ENCODE assay signal across 8 cellular contexts in the genomic region with DNA sequence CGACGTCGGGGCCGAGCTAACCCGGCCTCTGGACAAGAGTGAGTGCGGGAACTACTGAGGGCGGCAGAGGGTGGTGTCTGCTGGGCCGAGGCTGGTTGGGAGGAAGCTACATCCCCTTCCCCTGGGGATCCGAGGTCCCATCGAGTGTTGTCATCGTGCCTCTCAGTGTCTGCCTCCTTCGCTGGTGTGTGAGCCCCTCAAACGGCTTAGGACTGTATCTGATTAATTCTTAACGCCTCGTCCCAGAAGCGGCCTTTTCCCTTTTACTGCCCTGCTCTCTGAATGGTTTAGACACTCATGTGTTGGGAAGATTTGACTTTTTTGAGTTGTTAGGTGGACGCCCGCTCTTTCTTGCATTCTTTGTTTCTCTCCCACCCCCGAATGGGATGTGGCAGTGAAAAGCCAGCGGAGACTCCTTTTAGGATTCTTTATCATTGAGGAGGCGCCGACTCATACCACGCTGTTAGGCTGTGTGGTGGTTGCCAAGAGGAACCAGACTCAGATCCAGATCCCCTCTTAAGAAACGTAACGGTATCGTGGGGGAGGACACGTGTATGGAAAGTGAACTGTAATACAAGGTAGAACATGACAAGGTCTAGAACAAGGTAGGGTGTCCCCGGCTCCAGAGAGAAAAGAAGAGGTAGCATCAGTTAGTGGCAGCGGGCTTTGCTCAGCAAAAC. TPM values are rescaled to one million over a fixed set of nuclear protein-coding genes. Genes with fewer than 3 reads are reported as not detected.
DNase-seq lines count a peak whose midpoint lies in the region; ATAC-seq and TF ChIP-seq lines count a peak whose summit lies in the region.

No MANE protein-coding gene starts in this region.

- H3K9me3 ChIP-seq in SK-N-MC (ENCODE audit: low read depth, low read length) (no peaks in the 10 kb centered on the region), colonic mucosa (no peaks in the 10 kb centered on the region), mononuclear cell (ENCODE audit: low read depth, low read length) (no peaks in the 10 kb centered on the region)

- H3K36me3 ChIP-seq in SK-N-MC (ENCODE audit: insufficient read depth, low read length) (no peaks in the 10 kb centered on the region; the same call in 1 of the 2 replicates), colonic mucosa (no peaks in the 10 kb centered on the region)

- H3K4me3 ChIP-seq in SK-N-MC (peak overlapping the region; percentile 84), colonic mucosa (peak overlapping the region; percentile 100), mononuclear cell (ENCODE audit: low read length) (peak overlapping the region; percentile 84)

- peak; percentile 39 for DNase-seq in AG08396 (ENCODE audit: low spot score)
- no peak for DNase-seq in SK-N-MC (ENCODE audit: low read depth, low spot score)
- DNase-seq in colonic mucosa, result peak; percentile 18
- no peak for DNase-seq in mesenteric fat pad (ENCODE audit: low spot score)
- no peak for DNase-seq in NCI-H2171 treated with DMSO at 0.1 percent for 48 hours (lab: John Stamatoyannopoulos, UW)
- DNase-seq in HuH-7.5 (ENCODE audit: low spot score), result no peak

- no peaks in the 10 kb centered on the region for H3K27me3 ChIP-seq in colonic mucosa
- no peaks in the 10 kb centered on the region for H3K27me3 ChIP-seq in mononuclear cell (ENCODE audit: insufficient read depth, low read length)

- intact Hi-C loops in colonic mucosa (cut with DNase I), result no loop called here

- TF ChIP-seq CTCF in colonic mucosa (IDR thresholded peaks at IDR 0.05), result no peak

- peak overlapping the region; percentile 93; the same call in 1 of the 2 replicates for H3K27ac ChIP-seq in SK-N-MC
- peak overlapping the region; percentile 62 for H3K27ac ChIP-seq in colonic mucosa

- H3K4me1 ChIP-seq in colonic mucosa (peaks cover 4% of the 10 kb centered on the region), mononuclear cell (ENCODE audit: insufficient read depth, low read length) (peaks cover 30% of the 10 kb centered on the region)

- ATAC-seq in GM21737 (IDR thresholded peaks at IDR 0.05; ENCODE audit: unreplicated experiment), result peak; percentile 9

- H3K9ac ChIP-seq in SK-N-MC (ENCODE audit: insufficient read length) (peak overlapping the region; percentile 97), colonic mucosa (ENCODE audit: low read depth in 2 of 2, low read length in 2 of 2) (peak overlapping the region; percentile 88 to 98)

RNA-seq across cellular contexts. Expression of a gene that starts 0.6 kb away (rescaled TPM):
- total RNA-seq in colonic mucosa (10 to 100 TPM; 26.8 to 35.3 TPM), mononuclear cell (35.1 TPM), mesenteric fat pad (27.0 TPM)

RNA-seq across cellular contexts. Expression of a gene that starts 39.5 kb away (rescaled TPM):
- total RNA-seq in colonic mucosa (10 to 100 TPM; 14.7 to 19.0 TPM), mononuclear cell (1.0 TPM), mesenteric fat pad (0.10 TPM)

RNA-seq across cellular contexts. Expression of a gene that starts 56.7 kb away (rescaled TPM):
- total RNA-seq in colonic mucosa (10 to 100 TPM; 61.4 to 62.7 TPM), mononuclear cell (22.0 TPM), mesenteric fat pad (63.0 TPM)

Comparison
In these comparisons a context has a peak if more than half of its experiments do, and no peak if none do; other contexts are left out.
1. DNase-seq: peak in AG08396 (single experiment) and colonic mucosa (single experiment); none in SK-N-MC (single experiment), mesenteric fat pad (single experiment), NCI-H2171 treated with DMSO at 0.1 percent for 48 hours (single experiment) and HuH-7.5 (single experiment).
2. Peak in every context shown above with its lines, with median percentiles within 50 percentile points of each other: H3K4me3 ChIP-seq.